Comparison of ENCODE assay signal across 1 cellular context in the genomic region with DNA sequence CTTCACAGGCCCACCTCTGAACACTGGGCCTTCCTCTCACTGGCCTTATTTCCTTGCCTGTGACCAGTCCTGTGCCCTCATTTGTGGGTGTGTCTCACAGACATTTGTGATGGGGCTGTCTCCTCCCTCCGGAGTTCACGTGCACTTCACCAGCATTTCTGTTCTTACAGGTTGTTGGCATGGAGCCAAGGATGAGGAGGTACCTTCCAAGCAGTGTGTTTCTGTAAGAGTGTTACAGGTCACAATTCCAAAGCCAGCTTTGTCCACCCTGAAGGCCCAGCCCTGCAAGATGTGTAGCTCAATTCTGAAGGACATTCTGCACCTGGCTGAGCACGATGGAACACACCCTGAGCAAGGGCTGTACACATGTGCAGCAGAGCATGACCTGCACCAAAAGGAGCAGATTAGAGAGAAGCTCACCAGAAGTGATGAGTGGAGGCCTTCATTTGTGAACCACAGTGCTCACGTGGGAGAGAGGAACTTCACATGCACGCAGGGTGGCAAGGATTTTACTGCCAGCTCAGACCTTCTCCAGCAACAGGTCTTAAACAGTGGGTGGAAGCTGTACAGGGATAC.
TF ChIP-seq lines count a peak whose summit lies in the region.

No MANE protein-coding gene starts in this region.

TF ChIP-seq in HEK293, 187 proteins besides CTCF, POLR2A, EP300 and RAD21 (continued from another document):
- TF ChIP-seq ZNF138 (tag by site-specific recombination; IDR thresholded peaks at IDR 0.05; ENCODE audit: borderline replicate concordance) (no peak), ZNF626 (tag by site-specific recombination; IDR thresholded peaks at IDR 0.05) (0 out of 2 replicates have a peak, but pooled peaks have one; percentile 47), MYNN (tag by site-specific recombination; IDR thresholded peaks at IDR 0.05; ENCODE audit: borderline replicate concordance) (no peak), ZNF549 (tag by site-specific recombination; IDR thresholded peaks at IDR 0.05) (no peak), BCL11B (tag by site-specific recombination; IDR thresholded peaks at IDR 0.05; ENCODE audit: low read depth) (no peak), ZNF311 (tag by site-specific recombination; IDR thresholded peaks at IDR 0.05; ENCODE audit: borderline replicate concordance) (no peak)
- TF ChIP-seq, protein P1, sequence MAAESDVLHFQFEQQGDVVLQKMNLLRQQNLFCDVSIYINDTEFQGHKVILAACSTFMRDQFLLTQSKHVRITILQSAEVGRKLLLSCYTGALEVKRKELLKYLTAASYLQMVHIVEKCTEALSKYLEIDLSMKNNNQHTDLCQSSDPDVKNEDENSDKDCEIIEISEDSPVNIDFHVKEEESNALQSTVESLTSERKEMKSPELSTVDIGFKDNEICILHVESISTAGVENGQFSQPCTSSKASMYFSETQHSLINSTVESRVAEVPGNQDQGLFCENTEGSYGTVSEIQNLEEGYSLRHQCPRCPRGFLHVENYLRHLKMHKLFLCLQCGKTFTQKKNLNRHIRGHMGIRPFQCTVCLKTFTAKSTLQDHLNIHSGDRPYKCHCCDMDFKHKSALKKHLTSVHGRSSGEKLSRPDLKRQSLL (tag by site-specific recombination; IDR thresholded peaks at IDR 0.05): no peak
